In genomic region chr3:113838631-113839209, GRCh38 we compare ENCODE assay signal across 1 cellular context.
A peak's percentile ranks its signal among the peaks of the same experiment; 100 is the strongest.
TF ChIP-seq lines count a peak whose summit lies in the region.

TSS of gene GRAMD1C (plus strand) at chr3:113838788. CDS start at chr3:113838910, 122 bp downstream.

TF ChIP-seq in K562, 482 proteins besides CTCF, POLR2A, EP300 and RAD21 (continued from another document):
- TF ChIP-seq USF2 (CRISPR knock-in tag; IDR thresholded peaks at IDR 0.05) (no peak), TAL1 (IDR thresholded peaks at IDR 0.05) (no peak), ADNP (tag; IDR thresholded peaks at IDR 0.05) (no peak), ESRRB (CRISPR knock-in tag; IDR thresholded peaks at IDR 0.05; ENCODE audit: borderline replicate concordance) (no peak), STAG1 (CRISPR knock-in tag; IDR thresholded peaks at IDR 0.05; ENCODE audit: borderline replicate concordance) (no peak), CSDE1 (IDR thresholded peaks at IDR 0.05) (no peak), GTF2B (IDR thresholded peaks at IDR 0.05; ENCODE audit: extremely low read depth, insufficient read length) (no peak), ZBTB7A (IDR thresholded peaks at IDR 0.05; ENCODE audit: borderline replicate concordance, control insufficient read depth, low read depth, low read length) (no peak), TEAD1 (CRISPR knock-in tag; IDR thresholded peaks at IDR 0.05) (no peak), ZSCAN29 (IDR thresholded peaks at IDR 0.05) (no peak), SOX6 (IDR thresholded peaks at IDR 0.05) (0 out of 2 replicates have a peak, but pooled peaks have one; percentile 25), SNIP1 (IDR thresholded peaks at IDR 0.05; ENCODE audit: low read depth) (no peak), NFXL1 (CRISPR knock-in tag; IDR thresholded peaks at IDR 0.05) (no peak), HDAC6 (IDR thresholded peaks at IDR 0.05; ENCODE audit: low read depth, low read length) (no peak), CCNT2 (IDR thresholded peaks at IDR 0.05; ENCODE audit: borderline replicate concordance, extremely low read depth, insufficient read length, low read depth, low read length) (peak; percentile 48), HSF4 (CRISPR knock-in tag; IDR thresholded peaks at IDR 0.05; ENCODE audit: borderline replicate concordance) (no peak), CTCFL (IDR thresholded peaks at IDR 0.05; ENCODE audit: borderline replicate concordance, insufficient read depth, low read depth, low read length, poor library complexity, severe bottlenecking) (peak; percentile 42), NR3C1 (CRISPR knock-in tag; IDR thresholded peaks at IDR 0.05) (no peak), ZNF133 (CRISPR knock-in tag; IDR thresholded peaks at IDR 0.05) (no peak), ZNF785 (CRISPR knock-in tag; IDR thresholded peaks at IDR 0.05) (no peak), SNRNP70 (optimal IDR thresholded peaks at IDR 0.05; ENCODE audit: low read depth, low read length) (no peak), PHF8 (IDR thresholded peaks at IDR 0.05; ENCODE audit: borderline replicate concordance, low read length) (no peak), SP1 (CRISPR knock-in tag; IDR thresholded peaks at IDR 0.05) (no peak), MBD2 (IDR thresholded peaks at IDR 0.05; ENCODE audit: borderline replicate concordance, low read depth) (no peak), NCOA6 (IDR thresholded peaks at IDR 0.05) (no peak), RFX5 (IDR thresholded peaks at IDR 0.05; ENCODE audit: low read depth, low read length) (no peak), NR4A1 (CRISPR knock-in tag; IDR thresholded peaks at IDR 0.05) (no peak), NR4A1 (tag; IDR thresholded peaks at IDR 0.05) (no peak), MEIS2 (IDR thresholded peaks at IDR 0.05; ENCODE audit: partially characterized antibody) (no peak), FOXA3 (CRISPR knock-in tag; conservative IDR thresholded peaks at IDR 0.05 in 1 of 2, IDR thresholded peaks at IDR 0.05 in 1 of 2) (no peak), ETV6 (IDR thresholded peaks at IDR 0.05; ENCODE audit: borderline replicate concordance in 1 of 2, low read depth in 2 of 2, low read length in 1 of 2) (no peak), ETV6 (CRISPR knock-in tag; IDR thresholded peaks at IDR 0.05; ENCODE audit: borderline replicate concordance) (no peak), CEBPB (tag; IDR thresholded peaks at IDR 0.05) (no peak)
